Comparison of ENCODE assay signal across 7 cellular contexts in the genomic region with DNA sequence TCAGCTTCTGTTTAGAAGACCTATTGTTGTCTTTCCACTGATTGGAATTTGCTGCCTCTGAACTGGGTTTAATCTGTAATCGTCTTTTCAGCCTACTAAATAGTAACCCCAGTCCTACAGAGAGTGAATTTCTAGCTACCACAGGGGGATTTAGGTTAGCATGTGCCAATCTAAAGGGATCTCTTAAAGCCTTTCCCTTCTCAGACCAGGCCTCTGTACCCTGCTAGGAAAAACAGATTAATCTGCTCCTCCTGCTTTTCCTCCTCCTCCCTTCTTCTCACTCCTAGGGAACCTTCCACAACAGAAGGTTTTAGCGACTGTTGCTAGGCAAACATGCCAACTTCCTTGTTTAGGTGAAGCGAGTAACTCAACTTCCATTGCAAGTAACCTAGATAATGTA. TPM values are rescaled to one million over a fixed set of nuclear protein-coding genes. Genes with fewer than 3 reads are reported as not detected.
A peak's percentile ranks its signal among the peaks of the same experiment; 100 is the strongest.
DNase-seq lines count a peak whose midpoint lies in the region; ATAC-seq and TF ChIP-seq lines count a peak whose summit lies in the region.

No MANE protein-coding gene starts in this region.

- H3K27ac ChIP-seq in brain microvascular endothelial cell: no peak overlapping the region
- H3K27ac ChIP-seq in transverse colon: peak overlapping the region; percentile 95 to 99 (median 98)

- TF ChIP-seq EP300 in transverse colon (IDR thresholded peaks at IDR 0.05; ENCODE audit: low read depth): no peak

- intact Hi-C loops in transverse colon (cut with DNase I; ENCODE audit: low total_unique reads): no loop called here

- no peak for TF ChIP-seq CTCF in brain microvascular endothelial cell (IDR thresholded peaks at IDR 0.05; ENCODE audit: low read depth, low read length, missing control alignments)
- no peak for TF ChIP-seq CTCF in transverse colon (IDR thresholded peaks at IDR 0.05)

- peaks cover 31 to 37% (median 34%) of the 10 kb centered on the region in 4 donors for H3K4me1 ChIP-seq in transverse colon

- no peaks in the 10 kb centered on the region for H3K27me3 ChIP-seq in brain microvascular endothelial cell (replicated peaks)
- H3K27me3 ChIP-seq in transverse colon: no peaks in the 10 kb centered on the region

- H3K9me3 ChIP-seq in transverse colon: no peaks in the 10 kb centered on the region

- in situ Hi-C loops in brain microvascular endothelial cell (cut with HindIII; ENCODE audit: low pct_ligation_motif_present, low sequenced_read_pairs) (no loop called here), transverse colon (cut with MboI; ENCODE audit: low pct_ligation_motif_present in 1 of 4, low pct_unique_long_range_greater_than_20kb in 1 of 4, low sequenced_read_pairs in 3 of 4) (loop anchor here in 1 of 4 donors (25.0 kb wide), 1 partner anchor 189 kb away; no protein-coding TSS in a partner anchor)

- DNase-seq in H4 (ENCODE audit: low spot score) (peak; percentile 21), NCI-H526 treated with DMSO at 0.1 percent for 48 hours (lab: John Stamatoyannopoulos, UW) (peak; percentile 58), brain microvascular endothelial cell (peak; percentile 23), kidney tubule cell (ENCODE audit: low spot score) (peak; percentile 90), transverse colon (peak; percentile 73), KG1 (lab: John Stamatoyannopoulos, UW) (no peak)

- 28% methylated on average over 3 of the region's 3 CpGs for WGBS in transverse colon (ENCODE audit: low coverage in 1 of 2), 2 donors

- ATAC-seq in HG02610 (IDR thresholded peaks at IDR 0.05; ENCODE audit: unreplicated experiment): no peak

- peak; percentile 52 for TF ChIP-seq POLR2A in transverse colon (IDR thresholded peaks at IDR 0.05)

- H3K4me3 ChIP-seq in brain microvascular endothelial cell (ENCODE audit: low read depth, low read length) (no peak overlapping the region), transverse colon (peak overlapping the region in 1 of 4 donors; percentile 92)

- no peaks in the 10 kb centered on the region for H3K36me3 ChIP-seq in brain microvascular endothelial cell (replicated peaks)
- no peaks in the 10 kb centered on the region for H3K36me3 ChIP-seq in transverse colon

RNA-seq across cellular contexts. Expression of gene RC3H1, which starts 1.3 kb away (rescaled TPM):
- 8.8 and 9.5 TPM in 2 replicates for total RNA-seq in H4 (2014; rRNA removed; shearing (Covaris generic))
- 10 to 100 TPM; 17.9 to 37.9 (median 33.1) TPM for total RNA-seq in transverse colon
